22 cellular contexts compared by ENCODE assay signal in genomic region chr13:104616990-104617389, GRCh38.
"Had no signal": no experiment of that assay in that cellular context is flagged by ENCODE, and none has a peak within 500 bp of the region (broad histone marks: within the 10 kb centered on the region; RNA-seq: fewer than 3 reads in every experiment).

No MANE protein-coding gene starts in this region.

- DNase-seq: activated CD4-positive, alpha-beta T cell treated with anti-CD3 and anti-CD28 coated beads, Interleukin-2, amount 50 U/mL, for 1 hour; activated CD4-positive, CD25-positive, alpha-beta regulatory T cell treated with anti-CD3 and anti-CD28 coated beads, Interleukin-2, amount 50 U/mL, for 72 hours; activated CD8-positive, alpha-beta memory T cell treated with anti-CD3 and anti-CD28 coated beads for 24 hours; activated CD8-positive, alpha-beta memory T cell treated with anti-CD3 and anti-CD28 coated beads, Interleukin-2, amount 50 U/mL, for 48 hours; activated gamma-delta T cell; activated T-cell treated with anti-CD3 and anti-CD28 coated beads, Interleukin-2, amount 50 U/mL, for 72 hours; adrenal gland; cerebellar nuclear complex; cortex of kidney; erythroblast; foreskin melanocyte; lower lobe of right lung; naive thymus-derived CD8-positive, alpha-beta T cell; stimulated activated CD4-positive, alpha-beta T cell treated with anti-CD3 and anti-CD28 coated beads, Interleukin-12 subunit alpha, Interleukin-12 subunit beta, amount 100 ng/mL, for 4 hours; stimulated activated CD4-positive, alpha-beta T cell treated with anti-CD3 and anti-CD28 coated beads, Interleukin-2, amount 100 ng/mL, for 24 hours; stimulated activated naive CD4-positive, alpha-beta T cell treated with Interleukin-2 at 50 U/mL for 16 hours; uterus had no signal

- H3K27me3 Mint-ChIP-seq: naive thymus-derived CD8-positive, alpha-beta T cell had no signal

- ATAC-seq: activated naive CD4-positive, alpha-beta T cell treated with anti-CD3 and anti-CD28 coated beads, Interleukin-2, amount 50 U/mL, for 72 hours; activated T-cell treated with anti-CD3 and anti-CD28 coated beads, Interleukin-2, amount 50 U/mL, for 72 hours; lower lobe of right lung; naive thymus-derived CD8-positive, alpha-beta T cell had no signal

- H3K27ac Mint-ChIP-seq: activated naive CD4-positive, alpha-beta T cell treated with anti-CD3 and anti-CD28 coated beads, Interleukin-2, amount 50 U/mL, for 72 hours; activated T-cell treated with anti-CD3 and anti-CD28 coated beads, Interleukin-2, amount 50 U/mL, for 72 hours; naive thymus-derived CD8-positive, alpha-beta T cell had no signal

- H3K4me1 Mint-ChIP-seq: naive thymus-derived CD8-positive, alpha-beta T cell had no signal

- H3K4me3 Mint-ChIP-seq: activated T-cell treated with anti-CD3 and anti-CD28 coated beads, Interleukin-2, amount 50 U/mL, for 72 hours; naive thymus-derived CD8-positive, alpha-beta T cell had no signal

- H3K4me3 ChIP-seq: adrenal gland, breast epithelium, lower lobe of right lung, prostate gland, right atrium auricular region, tibial nerve, uterus had no signal
